In the genomic region with DNA sequence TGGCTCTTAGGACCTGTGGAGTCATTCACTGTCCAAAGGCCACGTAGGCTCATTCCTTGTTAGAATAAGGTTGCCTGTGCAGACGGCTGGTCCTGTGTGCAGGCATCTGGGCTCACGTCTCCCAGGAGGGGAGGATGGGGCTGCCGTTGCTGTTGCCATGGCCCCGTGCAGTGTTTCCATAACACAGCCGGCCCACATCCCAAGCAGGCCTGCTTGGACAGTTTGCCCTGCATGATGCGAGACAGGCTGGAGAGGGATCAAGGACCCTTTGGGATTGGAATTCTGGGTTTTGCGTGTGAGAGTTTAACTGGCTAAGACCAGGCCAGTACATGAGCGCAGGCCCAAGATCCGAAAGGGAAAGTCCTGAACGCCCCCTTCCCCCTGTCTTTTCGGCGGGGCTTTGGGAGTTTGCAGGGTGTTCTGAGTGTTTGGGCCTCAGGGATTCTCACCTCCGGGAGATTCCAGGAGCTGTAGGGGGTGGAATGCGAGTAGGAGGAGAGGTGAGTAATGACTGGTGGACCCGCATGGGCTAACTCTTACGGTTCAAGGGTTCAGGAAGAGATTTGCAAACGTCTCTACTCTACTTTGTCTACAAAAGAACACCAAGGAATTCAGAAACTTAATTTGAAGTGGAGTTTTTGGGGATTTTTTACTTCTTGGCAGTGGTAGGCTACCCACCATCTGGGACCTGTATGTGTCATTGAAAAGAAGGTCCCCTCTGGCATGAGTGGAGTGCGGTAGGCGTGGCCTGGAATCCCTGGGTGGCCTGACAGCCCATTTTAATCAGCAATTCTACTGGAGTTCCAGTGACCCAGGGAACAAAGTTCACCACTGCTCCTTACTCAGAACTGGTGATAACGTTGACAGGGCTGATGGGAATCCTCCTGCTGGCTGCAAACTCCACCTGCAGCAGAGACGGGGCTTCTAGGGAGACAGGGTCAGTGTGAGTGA, we compare ENCODE assay signal across 1 cellular context.
TF ChIP-seq lines count a peak whose summit lies in the region.

No MANE protein-coding gene starts in this region.

TF ChIP-seq in HepG2, 621 proteins besides CTCF, POLR2A, EP300 and RAD21 (continued from another document and continues in another):
- TF ChIP-seq, protein P1, sequence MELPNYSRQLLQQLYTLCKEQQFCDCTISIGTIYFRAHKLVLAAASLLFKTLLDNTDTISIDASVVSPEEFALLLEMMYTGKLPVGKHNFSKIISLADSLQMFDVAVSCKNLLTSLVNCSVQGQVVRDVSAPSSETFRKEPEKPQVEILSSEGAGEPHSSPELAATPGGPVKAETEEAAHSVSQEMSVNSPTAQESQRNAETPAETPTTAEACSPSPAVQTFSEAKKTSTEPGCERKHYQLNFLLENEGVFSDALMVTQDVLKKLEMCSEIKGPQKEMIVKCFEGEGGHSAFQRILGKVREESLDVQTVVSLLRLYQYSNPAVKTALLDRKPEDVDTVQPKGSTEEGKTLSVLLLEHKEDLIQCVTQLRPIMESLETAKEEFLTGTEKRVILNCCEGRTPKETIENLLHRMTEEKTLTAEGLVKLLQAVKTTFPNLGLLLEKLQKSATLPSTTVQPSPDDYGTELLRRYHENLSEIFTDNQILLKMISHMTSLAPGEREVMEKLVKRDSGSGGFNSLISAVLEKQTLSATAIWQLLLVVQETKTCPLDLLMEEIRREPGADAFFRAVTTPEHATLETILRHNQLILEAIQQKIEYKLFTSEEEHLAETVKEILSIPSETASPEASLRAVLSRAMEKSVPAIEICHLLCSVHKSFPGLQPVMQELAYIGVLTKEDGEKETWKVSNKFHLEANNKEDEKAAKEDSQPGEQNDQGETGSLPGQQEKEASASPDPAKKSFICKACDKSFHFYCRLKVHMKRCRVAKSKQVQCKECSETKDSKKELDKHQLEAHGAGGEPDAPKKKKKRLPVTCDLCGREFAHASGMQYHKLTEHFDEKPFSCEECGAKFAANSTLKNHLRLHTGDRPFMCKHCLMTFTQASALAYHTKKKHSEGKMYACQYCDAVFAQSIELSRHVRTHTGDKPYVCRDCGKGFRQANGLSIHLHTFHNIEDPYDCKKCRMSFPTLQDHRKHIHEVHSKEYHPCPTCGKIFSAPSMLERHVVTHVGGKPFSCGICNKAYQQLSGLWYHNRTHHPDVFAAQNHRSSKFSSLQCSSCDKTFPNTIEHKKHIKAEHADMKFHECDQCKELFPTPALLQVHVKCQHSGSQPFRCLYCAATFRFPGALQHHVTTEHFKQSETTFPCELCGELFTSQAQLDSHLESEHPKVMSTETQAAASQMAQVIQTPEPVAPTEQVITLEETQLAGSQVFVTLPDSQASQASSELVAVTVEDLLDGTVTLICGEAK (IDR thresholded peaks at IDR 0.05): no peak
- TF ChIP-seq, protein P1 (CRISPR knock-in tag; IDR thresholded peaks at IDR 0.05): no peak
- TF ChIP-seq, protein P2, sequence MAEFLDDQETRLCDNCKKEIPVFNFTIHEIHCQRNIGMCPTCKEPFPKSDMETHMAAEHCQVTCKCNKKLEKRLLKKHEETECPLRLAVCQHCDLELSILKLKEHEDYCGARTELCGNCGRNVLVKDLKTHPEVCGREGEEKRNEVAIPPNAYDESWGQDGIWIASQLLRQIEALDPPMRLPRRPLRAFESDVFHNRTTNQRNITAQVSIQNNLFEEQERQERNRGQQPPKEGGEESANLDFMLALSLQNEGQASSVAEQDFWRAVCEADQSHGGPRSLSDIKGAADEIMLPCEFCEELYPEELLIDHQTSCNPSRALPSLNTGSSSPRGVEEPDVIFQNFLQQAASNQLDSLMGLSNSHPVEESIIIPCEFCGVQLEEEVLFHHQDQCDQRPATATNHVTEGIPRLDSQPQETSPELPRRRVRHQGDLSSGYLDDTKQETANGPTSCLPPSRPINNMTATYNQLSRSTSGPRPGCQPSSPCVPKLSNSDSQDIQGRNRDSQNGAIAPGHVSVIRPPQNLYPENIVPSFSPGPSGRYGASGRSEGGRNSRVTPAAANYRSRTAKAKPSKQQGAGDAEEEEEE (CRISPR knock-in tag; IDR thresholded peaks at IDR 0.05; ENCODE audit: borderline replicate concordance): no peak
- TF ChIP-seq ZNF703 (CRISPR knock-in tag; IDR thresholded peaks at IDR 0.05; ENCODE audit: borderline replicate concordance) (no peak), HNRNPLL (IDR thresholded peaks at IDR 0.05; ENCODE audit: low read depth, low read length, poor library complexity, severe bottlenecking) (no peak), FOXM1 (CRISPR knock-in tag; IDR thresholded peaks at IDR 0.05) (no peak), ZSCAN12 (CRISPR knock-in tag; IDR thresholded peaks at IDR 0.05) (no peak), RFX1 (IDR thresholded peaks at IDR 0.05) (peak; percentile 88), MXD4 (CRISPR knock-in tag; IDR thresholded peaks at IDR 0.05) (no peak), ETV6 (CRISPR knock-in tag; conservative IDR thresholded peaks at IDR 0.05) (no peak), ZNF543 (CRISPR knock-in tag; IDR thresholded peaks at IDR 0.05) (no peak), GTF2F1 (IDR thresholded peaks at IDR 0.05; ENCODE audit: low read length) (no peak), FOXA3 (CRISPR knock-in tag; IDR thresholded peaks at IDR 0.05) (no peak), TSC22D2 (CRISPR knock-in tag; IDR thresholded peaks at IDR 0.05; ENCODE audit: borderline replicate concordance) (no peak), THAP11 (CRISPR knock-in tag; IDR thresholded peaks at IDR 0.05) (peak; percentile 57; the same call in 1 of the 2 replicates), TGIF2 (CRISPR knock-in tag; IDR thresholded peaks at IDR 0.05) (no peak), ZKSCAN1 (IDR thresholded peaks at IDR 0.05; ENCODE audit: low read length) (no peak), SP2 (CRISPR knock-in tag; IDR thresholded peaks at IDR 0.05) (no peak), SKI (IDR thresholded peaks at IDR 0.05; ENCODE audit: partially characterized antibody) (peak; percentile 68), ZNF180 (CRISPR knock-in tag; IDR thresholded peaks at IDR 0.05; ENCODE audit: borderline replicate concordance, low read depth) (no peak), TP53 (CRISPR knock-in tag; conservative IDR thresholded peaks at IDR 0.05) (no peak), MATR3 (CRISPR knock-in tag; IDR thresholded peaks at IDR 0.05) (no peak), FOXC1 (CRISPR knock-in tag; IDR thresholded peaks at IDR 0.05; ENCODE audit: borderline replicate concordance) (no peak)
- TF ChIP-seq, protein P3, sequence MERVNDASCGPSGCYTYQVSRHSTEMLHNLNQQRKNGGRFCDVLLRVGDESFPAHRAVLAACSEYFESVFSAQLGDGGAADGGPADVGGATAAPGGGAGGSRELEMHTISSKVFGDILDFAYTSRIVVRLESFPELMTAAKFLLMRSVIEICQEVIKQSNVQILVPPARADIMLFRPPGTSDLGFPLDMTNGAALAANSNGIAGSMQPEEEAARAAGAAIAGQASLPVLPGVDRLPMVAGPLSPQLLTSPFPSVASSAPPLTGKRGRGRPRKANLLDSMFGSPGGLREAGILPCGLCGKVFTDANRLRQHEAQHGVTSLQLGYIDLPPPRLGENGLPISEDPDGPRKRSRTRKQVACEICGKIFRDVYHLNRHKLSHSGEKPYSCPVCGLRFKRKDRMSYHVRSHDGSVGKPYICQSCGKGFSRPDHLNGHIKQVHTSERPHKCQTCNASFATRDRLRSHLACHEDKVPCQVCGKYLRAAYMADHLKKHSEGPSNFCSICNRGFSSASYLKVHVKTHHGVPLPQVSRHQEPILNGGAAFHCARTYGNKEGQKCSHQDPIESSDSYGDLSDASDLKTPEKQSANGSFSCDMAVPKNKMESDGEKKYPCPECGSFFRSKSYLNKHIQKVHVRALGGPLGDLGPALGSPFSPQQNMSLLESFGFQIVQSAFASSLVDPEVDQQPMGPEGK (CRISPR knock-in tag; IDR thresholded peaks at IDR 0.05): peak; percentile 41; the same call in 1 of the 2 replicates
- TF ChIP-seq, protein P4, sequence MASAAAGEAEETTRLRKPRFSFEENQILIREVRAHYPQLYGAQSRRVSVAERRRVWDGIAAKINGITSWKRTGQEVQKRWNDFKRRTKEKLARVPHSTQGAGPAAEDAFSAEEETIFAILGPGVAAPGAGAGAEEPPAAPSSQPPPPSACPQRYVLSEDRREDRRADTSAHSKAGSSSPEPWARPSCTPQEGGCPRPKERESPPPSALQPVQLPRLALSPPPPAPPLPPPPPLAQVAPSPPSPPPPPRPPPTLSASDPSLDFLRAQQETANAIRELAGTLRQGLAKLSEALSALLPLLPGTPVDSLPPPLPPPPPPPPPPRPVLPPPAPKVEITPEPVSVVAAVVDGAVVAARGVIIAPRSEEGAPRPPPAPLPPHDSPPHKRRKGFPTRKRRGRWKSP (CRISPR knock-in tag; IDR thresholded peaks at IDR 0.05): no peak
- TF ChIP-seq, protein P5, sequence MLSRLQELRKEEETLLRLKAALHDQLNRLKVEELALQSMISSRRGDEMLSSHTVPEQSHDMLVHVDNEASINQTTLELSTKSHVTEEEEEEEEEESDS (CRISPR knock-in tag; IDR thresholded peaks at IDR 0.05; ENCODE audit: borderline replicate concordance): no peak
- TF ChIP-seq, protein P6, sequence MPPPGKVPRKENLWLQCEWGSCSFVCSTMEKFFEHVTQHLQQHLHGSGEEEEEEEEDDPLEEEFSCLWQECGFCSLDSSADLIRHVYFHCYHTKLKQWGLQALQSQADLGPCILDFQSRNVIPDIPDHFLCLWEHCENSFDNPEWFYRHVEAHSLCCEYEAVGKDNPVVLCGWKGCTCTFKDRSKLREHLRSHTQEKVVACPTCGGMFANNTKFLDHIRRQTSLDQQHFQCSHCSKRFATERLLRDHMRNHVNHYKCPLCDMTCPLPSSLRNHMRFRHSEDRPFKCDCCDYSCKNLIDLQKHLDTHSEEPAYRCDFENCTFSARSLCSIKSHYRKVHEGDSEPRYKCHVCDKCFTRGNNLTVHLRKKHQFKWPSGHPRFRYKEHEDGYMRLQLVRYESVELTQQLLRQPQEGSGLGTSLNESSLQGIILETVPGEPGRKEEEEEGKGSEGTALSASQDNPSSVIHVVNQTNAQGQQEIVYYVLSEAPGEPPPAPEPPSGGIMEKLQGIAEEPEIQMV (CRISPR knock-in tag; IDR thresholded peaks at IDR 0.05; ENCODE audit: low read depth): no peak
- TF ChIP-seq, protein P7, sequence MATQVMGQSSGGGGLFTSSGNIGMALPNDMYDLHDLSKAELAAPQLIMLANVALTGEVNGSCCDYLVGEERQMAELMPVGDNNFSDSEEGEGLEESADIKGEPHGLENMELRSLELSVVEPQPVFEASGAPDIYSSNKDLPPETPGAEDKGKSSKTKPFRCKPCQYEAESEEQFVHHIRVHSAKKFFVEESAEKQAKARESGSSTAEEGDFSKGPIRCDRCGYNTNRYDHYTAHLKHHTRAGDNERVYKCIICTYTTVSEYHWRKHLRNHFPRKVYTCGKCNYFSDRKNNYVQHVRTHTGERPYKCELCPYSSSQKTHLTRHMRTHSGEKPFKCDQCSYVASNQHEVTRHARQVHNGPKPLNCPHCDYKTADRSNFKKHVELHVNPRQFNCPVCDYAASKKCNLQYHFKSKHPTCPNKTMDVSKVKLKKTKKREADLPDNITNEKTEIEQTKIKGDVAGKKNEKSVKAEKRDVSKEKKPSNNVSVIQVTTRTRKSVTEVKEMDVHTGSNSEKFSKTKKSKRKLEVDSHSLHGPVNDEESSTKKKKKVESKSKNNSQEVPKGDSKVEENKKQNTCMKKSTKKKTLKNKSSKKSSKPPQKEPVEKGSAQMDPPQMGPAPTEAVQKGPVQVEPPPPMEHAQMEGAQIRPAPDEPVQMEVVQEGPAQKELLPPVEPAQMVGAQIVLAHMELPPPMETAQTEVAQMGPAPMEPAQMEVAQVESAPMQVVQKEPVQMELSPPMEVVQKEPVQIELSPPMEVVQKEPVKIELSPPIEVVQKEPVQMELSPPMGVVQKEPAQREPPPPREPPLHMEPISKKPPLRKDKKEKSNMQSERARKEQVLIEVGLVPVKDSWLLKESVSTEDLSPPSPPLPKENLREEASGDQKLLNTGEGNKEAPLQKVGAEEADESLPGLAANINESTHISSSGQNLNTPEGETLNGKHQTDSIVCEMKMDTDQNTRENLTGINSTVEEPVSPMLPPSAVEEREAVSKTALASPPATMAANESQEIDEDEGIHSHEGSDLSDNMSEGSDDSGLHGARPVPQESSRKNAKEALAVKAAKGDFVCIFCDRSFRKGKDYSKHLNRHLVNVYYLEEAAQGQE (IDR thresholded peaks at IDR 0.05; ENCODE audit: borderline replicate concordance in 1 of 2, low read depth in 1 of 2, low read length in 2 of 2): peak in 1 of 2 experiments; percentile 6; a peak in 1 of 4 replicates
